Comparison of ENCODE assay signal across 9 cellular contexts in the genomic region with DNA sequence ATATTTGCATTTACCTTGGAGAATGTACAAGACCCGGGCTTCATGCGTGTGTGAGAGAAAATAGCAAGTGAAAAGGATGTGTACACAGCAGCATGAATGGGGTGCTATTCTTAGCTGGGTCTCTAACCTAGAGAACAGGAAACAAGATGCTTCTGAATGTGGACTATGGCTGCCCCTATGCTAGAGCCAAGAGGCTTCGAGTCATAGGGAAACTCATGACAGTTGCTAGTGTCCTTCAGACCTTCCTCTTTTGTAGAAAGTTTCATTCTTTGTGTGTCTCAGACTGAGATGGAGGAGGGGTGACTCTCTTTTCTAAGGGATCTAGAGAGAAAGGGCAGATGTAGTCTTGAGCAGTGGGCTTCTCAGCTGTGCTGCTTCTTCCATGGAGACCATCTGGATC. TPM values are rescaled to one million over a fixed set of nuclear protein-coding genes. Genes with fewer than 3 reads are reported as not detected.
DNase-seq lines count a peak whose midpoint lies in the region; ATAC-seq, FAIRE-seq and TF ChIP-seq lines count a peak whose summit lies in the region.
"Not testable (repeated sequence)": the region's sequence is repeated elsewhere in the genome, so short reads cannot be mapped to it uniquely, and the experiment has no call there.
"Had no signal": no experiment of that assay in that cellular context is flagged by ENCODE, and none has a peak within 500 bp of the region (broad histone marks: within the 10 kb centered on the region; RNA-seq: fewer than 3 reads in every experiment).

No MANE protein-coding gene starts in this region.

- TF ChIP-seq RAD21 in K562 (CRISPR knock-in tag; conservative IDR thresholded peaks at IDR 0.05 in 1 of 2, IDR thresholded peaks at IDR 0.05 in 1 of 2) = not testable (repeated sequence)

- not testable (repeated sequence) for H4K20me1 ChIP-seq in BLaER1; K562 (replicated peaks; ENCODE audit: control insufficient read depth, insufficient read depth, low read length)

- not testable (repeated sequence) for H3K9me3 ChIP-seq in BLaER1; K562 (replicated peaks; ENCODE audit: control insufficient read depth, insufficient read depth, low read depth, low read length); naive thymus-derived CD4-positive, alpha-beta T cell (ENCODE audit: control insufficient read depth in 2 of 3, low read length in 3 of 3)

- FAIRE-seq in K562 (lab: Jason Lieb, UNC) = not testable (repeated sequence)

- WGBS in K562 (ENCODE audit: insufficient coverage, low coverage, missing lambda C conversion rate) = 8% methylated on average over 1 of the region's 3 CpGs

- H3K27ac Mint-ChIP-seq in naive thymus-derived CD4-positive, alpha-beta T cell = not testable (repeated sequence)

- H3K9me3 Mint-ChIP-seq in naive thymus-derived CD4-positive, alpha-beta T cell = not testable (repeated sequence)

- not testable (repeated sequence) for H3K27me3 Mint-ChIP-seq in naive thymus-derived CD4-positive, alpha-beta T cell

- H3K27ac ChIP-seq in BLaER1; K562 (ENCODE audit: extremely low read depth, low read depth, low read length); naive thymus-derived CD4-positive, alpha-beta T cell (ENCODE audit: low read depth, low read length): not testable (repeated sequence)

- H3K9ac ChIP-seq in BLaER1; K562 (ENCODE audit: insufficient read depth in 1 of 2, low read depth in 2 of 2, low read length in 2 of 2): not testable (repeated sequence)

- not testable (repeated sequence) for H3K4me3 Mint-ChIP-seq in naive thymus-derived CD4-positive, alpha-beta T cell

- BruUV-seq in K562 (replicated peaks; lab: Mats Ljungman, UMichigan) = not testable (repeated sequence)

- not testable (repeated sequence) for H3K79me2 ChIP-seq in K562 (ENCODE audit: control insufficient read depth, insufficient read depth, low read length)

- TF ChIP-seq POLR2A in K562 (conservative IDR thresholded peaks at IDR 0.05) = not testable (repeated sequence)

- H3K9me1 ChIP-seq in K562 (ENCODE audit: control insufficient read depth, insufficient read depth, low read length) = not testable (repeated sequence)

- H2AFZ ChIP-seq in K562 (ENCODE audit: low read depth, low read length) = not testable (repeated sequence)

- in situ Hi-C loops in K562 (cut with MboI) = not testable (repeated sequence)

- TF ChIP-seq CTCF in K562 (IDR thresholded peaks at IDR 0.05 in 2 of 3, conservative IDR thresholded peaks at IDR 0.05 in 1 of 3; ENCODE audit: insufficient read depth in 2 of 3, low read depth in 1 of 3, low read length in 3 of 3) = not testable (repeated sequence)

- H3K4me1 Mint-ChIP-seq in naive thymus-derived CD4-positive, alpha-beta T cell = peaks cover 0 to 12% (median 0%) of the 10 kb centered on the region in 7 donors

- not testable (repeated sequence) for TF ChIP-seq EP300 in K562 (IDR thresholded peaks at IDR 0.05; ENCODE audit: low read length)

- ATAC-seq in GM18907 (IDR thresholded peaks at IDR 0.05; ENCODE audit: unreplicated experiment) = peak; percentile 98
- peak; percentile 99 for ATAC-seq in GM21576 (IDR thresholded peaks at IDR 0.05; ENCODE audit: unreplicated experiment)
- ATAC-seq in HG03039 (IDR thresholded peaks at IDR 0.05; ENCODE audit: unreplicated experiment) = peak; percentile 99
- ATAC-seq in HG03571 (IDR thresholded peaks at IDR 0.05; ENCODE audit: unreplicated experiment) = peak; percentile 98
- peak; percentile 32; the same call in 2 of the 3 replicates for ATAC-seq in K562
- peak; percentile 89 for ATAC-seq in naive thymus-derived CD4-positive, alpha-beta T cell

- not testable (repeated sequence) for H3K36me3 ChIP-seq in BLaER1; K562 (ENCODE audit: control insufficient read depth, insufficient read depth, low read length); naive thymus-derived CD4-positive, alpha-beta T cell (ENCODE audit: control insufficient read depth in 2 of 3, insufficient read depth in 3 of 3, low read length in 3 of 3)

- not testable (repeated sequence) for H3K4me1 ChIP-seq in BLaER1; K562 (replicated peaks in 1 of 2; ENCODE audit: control insufficient read depth in 2 of 2, insufficient read depth in 2 of 2, low read length in 2 of 2); naive thymus-derived CD4-positive, alpha-beta T cell (ENCODE audit: control insufficient read depth in 2 of 2, insufficient read depth in 2 of 2, low read length in 2 of 2)

- not testable (repeated sequence) for H3K27me3 ChIP-seq in BLaER1; K562 (ENCODE audit: control insufficient read depth in 2 of 2, insufficient read depth in 2 of 2, low read length in 2 of 2); naive thymus-derived CD4-positive, alpha-beta T cell (ENCODE audit: control insufficient read depth in 2 of 2, insufficient read depth in 2 of 2, low read length in 2 of 2)

- CTCF ChIA-PET in K562 (lab: Yijun Ruan, JAX; ENCODE audit: low intra/inter-chr PET ratio); naive thymus-derived CD4-positive, alpha-beta T cell (lab: Charles Lee): not testable (repeated sequence)

- intact Hi-C loops in K562 (cut with micrococcal nuclease); naive thymus-derived CD4-positive, alpha-beta T cell (cut with micrococcal nuclease): not testable (repeated sequence)

- H3K4me3 ChIP-seq in BLaER1; K562; naive thymus-derived CD4-positive, alpha-beta T cell (ENCODE audit: low read length): not testable (repeated sequence)

- H3K4me2 ChIP-seq in BLaER1 = peak overlapping the region; percentile 28; the same call in 1 of the 2 replicates
- H3K4me2 ChIP-seq in K562 (ENCODE audit: insufficient read depth, low read length) = not testable (repeated sequence)

- POLR2A ChIA-PET in K562 (lab: Yijun Ruan, JAX); naive thymus-derived CD4-positive, alpha-beta T cell (lab: Charles Lee): not testable (repeated sequence)

- not testable (repeated sequence) for H3K36me3 Mint-ChIP-seq in naive thymus-derived CD4-positive, alpha-beta T cell

- DNase-seq in SIG-M5 (lab: John Stamatoyannopoulos, UW) = peak; percentile 85
- peak in 1 of 4 experiments; percentile 0 for DNase-seq in K562 (ENCODE audit: extremely low read depth in 1 of 4, low spot score in 3 of 4)
- DNase-seq in naive thymus-derived CD4-positive, alpha-beta T cell = not testable (repeated sequence)

TF ChIP-seq in K562, 482 proteins besides CTCF, POLR2A, EP300 and RAD21:
- peak; percentile 28; the same call in 1 of the 2 replicates for TF ChIP-seq KLF6 (CRISPR knock-in tag; IDR thresholded peaks at IDR 0.05; ENCODE audit: borderline replicate concordance)
TF ChIP-seq in K562: peak in this region for 1; not testable (repeated sequence) for 481.

RNA-seq across cellular contexts. Expression of a gene that starts 40.0 kb away (rescaled TPM):
- 121 and 136 TPM in 2 replicates for total RNA-seq in K562 (2011; cell fraction: chromatin; rRNA removed; ENCODE audit: low replicate concordance)
- total RNA-seq in K562 (2011; cell fraction: nucleolus; rRNA removed) = 59.9 and 74.1 TPM in 2 replicates
- total RNA-seq in K562 (2011; cell fraction: nucleoplasm; rRNA removed) = 101 and 123 TPM in 2 replicates
- total RNA-seq in K562 (2014; rRNA removed) (29.2 and 35.6 TPM in 2 replicates), K562 (2014; rRNA removed; fragmentation: Illumina TruSeq; extraction: Trizol) (15.3 and 15.6 TPM in 2 replicates), K562 (2015; rRNA removed; fragmentation: Illumina TruSeq; extraction: Trizol) (14.9 TPM in 2 replicates), K562 (2021) (50.7 and 54.7 TPM in 2 replicates)
- polyA plus RNA-seq in K562 (2011; rRNA removed) (10.5 and 12.5 TPM in 2 replicates), K562 (2014; fragmentation: Illumina TruSeq; extraction: Trizol) (23.8 and 26.3 TPM in 2 replicates), K562 (2014; fragmentation: Nextera tagmentation; extraction: Ambion mirVana) (1 to 10 TPM; 4.1 to 5.3 TPM), K562 (2014; rRNA removed) (19.1 and 22.0 TPM in 2 replicates)
- polyA plus RNA-seq in K562 (2011; cell fraction: cytosol; rRNA removed) = 15.0 and 17.1 TPM in 2 replicates
- polyA plus RNA-seq in K562 (2011; cell fraction: nucleus; rRNA removed) = 37.9 and 70.6 TPM in 2 replicates
- polyA plus RNA-seq in K562 (2012) = 24.1 and 37.6 TPM in 2 replicates
- polyA minus RNA-seq in K562 (2011; rRNA and poly(A)+ RNA removed) = 32.8 and 33.5 TPM in 2 replicates
- 19.7 and 34.8 TPM in 2 replicates for polyA minus RNA-seq in K562 (2011; cell fraction: cytosol; rRNA and poly(A)+ RNA removed)
- polyA minus RNA-seq in K562 (2011; cell fraction: nucleus; rRNA and poly(A)+ RNA removed) = 46.9 and 53.1 TPM in 2 replicates
- 100 to 1,000 TPM in 1 of 5 experiments, 10 to 100 TPM in 4; 11.7 to 118 (median 32.6) TPM for total RNA-seq in naive thymus-derived CD4-positive, alpha-beta T cell
- 1 to 10 TPM; 4.6 to 7.4 TPM for polyA plus RNA-seq in naive thymus-derived CD4-positive, alpha-beta T cell

RNA-seq across cellular contexts. Expression of a gene that starts 40.7 kb away (rescaled TPM):
- 28.1 and 40.1 TPM in 2 replicates for total RNA-seq in K562 (2011; cell fraction: chromatin; rRNA removed; ENCODE audit: low replicate concordance)
- 22.2 and 23.9 TPM in 2 replicates for total RNA-seq in K562 (2011; cell fraction: nucleolus; rRNA removed)
- 33.7 and 40.9 TPM in 2 replicates for total RNA-seq in K562 (2011; cell fraction: nucleoplasm; rRNA removed)
- total RNA-seq in K562 (2014; rRNA removed) (22.5 and 30.5 TPM in 2 replicates), K562 (2014; rRNA removed; fragmentation: Illumina TruSeq; extraction: Trizol) (37.2 and 41.4 TPM in 2 replicates), K562 (2015; rRNA removed; fragmentation: Illumina TruSeq; extraction: Trizol) (32.7 and 37.0 TPM in 2 replicates), K562 (2021) (28.2 and 30.7 TPM in 2 replicates)
- polyA plus RNA-seq in K562 (2011; rRNA removed) (51.1 and 56.2 TPM in 2 replicates), K562 (2014; fragmentation: Illumina TruSeq; extraction: Trizol) (47.7 and 58.3 TPM in 2 replicates), K562 (2014; fragmentation: Nextera tagmentation; extraction: Ambion mirVana) (10 to 100 TPM; 12.3 to 13.9 TPM), K562 (2014; rRNA removed) (33.5 and 40.7 TPM in 2 replicates)
- polyA plus RNA-seq in K562 (2011; cell fraction: cytosol; rRNA removed) = 22.8 and 32.9 TPM in 2 replicates
- 30.1 and 42.1 TPM in 2 replicates for polyA plus RNA-seq in K562 (2011; cell fraction: nucleus; rRNA removed)
- 27.4 and 32.4 TPM in 2 replicates for polyA plus RNA-seq in K562 (2012)
- 56.9 and 71.7 TPM in 2 replicates for polyA minus RNA-seq in K562 (2011; rRNA and poly(A)+ RNA removed)
- polyA minus RNA-seq in K562 (2011; cell fraction: cytosol; rRNA and poly(A)+ RNA removed) = 19.2 and 29.8 TPM in 2 replicates
- 16.2 and 27.2 TPM in 2 replicates for polyA minus RNA-seq in K562 (2011; cell fraction: nucleus; rRNA and poly(A)+ RNA removed)
- 10 to 100 TPM in 1 of 5 experiments, 1 to 10 TPM in 3, under 1 TPM in 1; 0.79 to 19.5 (median 1.4) TPM for total RNA-seq in naive thymus-derived CD4-positive, alpha-beta T cell
- polyA plus RNA-seq in naive thymus-derived CD4-positive, alpha-beta T cell = under 1 TPM in 1 of 2 donors, not detected in 1; 0.60 TPM
- total RNA-seq: bronchial epithelial cell had no signal

Comparison
In these comparisons a context has a peak if more than half of its experiments do, and no peak if none do; other contexts are left out.
1. ATAC-seq: peak in every context shown above with its lines; median percentile 99 in GM21576; 99 in HG03039; 98 in GM18907; 98 in HG03571; 89 in naive thymus-derived CD4-positive, alpha-beta T cell; 32 in K562.